Comparison of ENCODE assay signal across 1 cellular context in the genomic region with DNA sequence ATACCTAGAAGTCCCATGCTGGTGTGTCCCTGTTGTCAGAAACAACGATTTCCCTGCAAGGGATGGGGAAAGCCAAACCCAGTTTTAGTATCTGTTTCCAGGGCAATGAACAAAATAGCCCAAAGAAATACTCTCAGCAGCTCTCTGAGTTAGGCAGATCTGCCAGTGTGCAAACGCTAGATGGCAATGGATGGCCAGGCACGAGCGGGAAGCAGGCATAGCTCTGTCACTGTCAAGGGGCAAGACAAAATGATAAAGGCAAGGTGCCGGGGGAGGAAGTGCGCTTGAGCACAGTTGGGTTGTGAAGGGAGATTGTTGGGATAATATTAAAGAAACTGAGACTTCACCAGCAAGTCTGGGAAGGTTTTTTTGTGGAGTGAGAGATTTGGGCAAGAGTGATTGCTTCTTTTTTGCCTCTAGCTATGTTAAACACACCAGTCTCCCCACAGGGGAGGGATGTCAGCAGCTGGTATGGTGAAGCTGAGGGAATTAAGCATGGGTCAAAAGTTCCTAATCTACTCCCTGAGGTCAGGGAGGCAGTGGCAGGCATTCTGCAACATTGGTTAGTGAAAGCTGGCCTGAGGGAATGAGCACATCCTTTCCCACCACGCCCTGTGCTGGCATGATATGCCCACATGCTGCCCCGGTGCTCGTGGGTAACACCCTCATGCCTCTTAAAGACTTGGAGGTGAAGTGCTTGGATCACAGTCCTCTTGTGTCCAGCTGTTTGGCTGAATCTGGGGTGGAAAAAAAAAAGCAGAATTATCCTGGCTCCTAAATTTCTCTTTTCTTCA.
TF ChIP-seq lines count a peak whose summit lies in the region.

No MANE protein-coding gene starts in this region.

TF ChIP-seq in K562, 482 proteins besides CTCF, POLR2A, EP300 and RAD21 (continued from another document and continues in another):
- TF ChIP-seq, protein P1, sequence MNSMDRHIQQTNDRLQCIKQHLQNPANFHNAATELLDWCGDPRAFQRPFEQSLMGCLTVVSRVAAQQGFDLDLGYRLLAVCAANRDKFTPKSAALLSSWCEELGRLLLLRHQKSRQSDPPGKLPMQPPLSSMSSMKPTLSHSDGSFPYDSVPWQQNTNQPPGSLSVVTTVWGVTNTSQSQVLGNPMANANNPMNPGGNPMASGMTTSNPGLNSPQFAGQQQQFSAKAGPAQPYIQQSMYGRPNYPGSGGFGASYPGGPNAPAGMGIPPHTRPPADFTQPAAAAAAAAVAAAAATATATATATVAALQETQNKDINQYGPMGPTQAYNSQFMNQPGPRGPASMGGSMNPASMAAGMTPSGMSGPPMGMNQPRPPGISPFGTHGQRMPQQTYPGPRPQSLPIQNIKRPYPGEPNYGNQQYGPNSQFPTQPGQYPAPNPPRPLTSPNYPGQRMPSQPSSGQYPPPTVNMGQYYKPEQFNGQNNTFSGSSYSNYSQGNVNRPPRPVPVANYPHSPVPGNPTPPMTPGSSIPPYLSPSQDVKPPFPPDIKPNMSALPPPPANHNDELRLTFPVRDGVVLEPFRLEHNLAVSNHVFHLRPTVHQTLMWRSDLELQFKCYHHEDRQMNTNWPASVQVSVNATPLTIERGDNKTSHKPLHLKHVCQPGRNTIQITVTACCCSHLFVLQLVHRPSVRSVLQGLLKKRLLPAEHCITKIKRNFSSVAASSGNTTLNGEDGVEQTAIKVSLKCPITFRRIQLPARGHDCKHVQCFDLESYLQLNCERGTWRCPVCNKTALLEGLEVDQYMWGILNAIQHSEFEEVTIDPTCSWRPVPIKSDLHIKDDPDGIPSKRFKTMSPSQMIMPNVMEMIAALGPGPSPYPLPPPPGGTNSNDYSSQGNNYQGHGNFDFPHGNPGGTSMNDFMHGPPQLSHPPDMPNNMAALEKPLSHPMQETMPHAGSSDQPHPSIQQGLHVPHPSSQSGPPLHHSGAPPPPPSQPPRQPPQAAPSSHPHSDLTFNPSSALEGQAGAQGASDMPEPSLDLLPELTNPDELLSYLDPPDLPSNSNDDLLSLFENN (IDR thresholded peaks at IDR 0.05; ENCODE audit: low read depth in 2 of 2, low read length in 2 of 2) = 0 out of 4 replicates have a peak, but pooled peaks of 1 of the 2 experiments have one; percentile 17
- TF ChIP-seq CC2D1A (IDR thresholded peaks at IDR 0.05) (peak; percentile 23; the same call in 1 of the 2 replicates), ZNF217 (CRISPR knock-in tag; IDR thresholded peaks at IDR 0.05) (0 out of 2 replicates have a peak, but pooled peaks have one; percentile 68), HIVEP1 (CRISPR knock-in tag; IDR thresholded peaks at IDR 0.05) (0 out of 2 replicates have a peak, but pooled peaks have one; percentile 21), MCM5 (IDR thresholded peaks at IDR 0.05; ENCODE audit: low read depth) (no peak), MYC (IDR thresholded peaks at IDR 0.05; ENCODE audit: low read depth, low read length) (0 out of 2 replicates have a peak, but pooled peaks have one; percentile 16), MYC (CRISPR knock-in tag; IDR thresholded peaks at IDR 0.05; ENCODE audit: borderline replicate concordance, low read depth) (no peak), CSDE1 (IDR thresholded peaks at IDR 0.05) (no peak), SMC3 (conservative IDR thresholded peaks at IDR 0.05; ENCODE audit: insufficient read depth, low read depth, low read length) (peak; percentile 62), BHLHE40 (IDR thresholded peaks at IDR 0.05; ENCODE audit: low read length) (peak; percentile 72), RBM14 (IDR thresholded peaks at IDR 0.05; ENCODE audit: borderline replicate concordance, insufficient read depth, low read depth, low read length) (no peak), TRIM28 (IDR thresholded peaks at IDR 0.05) (no peak), RFX1 (IDR thresholded peaks at IDR 0.05) (peak; percentile 34; the same call in 1 of the 2 replicates), TEAD1 (CRISPR knock-in tag; IDR thresholded peaks at IDR 0.05) (0 out of 4 replicates have a peak, but pooled peaks of 1 of the 2 experiments have one; percentile 20), EHMT2 (IDR thresholded peaks at IDR 0.05) (peak; percentile 48; the same call in 1 of the 2 replicates), SPI1 (IDR thresholded peaks at IDR 0.05; ENCODE audit: borderline replicate concordance, low read depth, low read length) (peak; percentile 93), MXI1 (IDR thresholded peaks at IDR 0.05; ENCODE audit: low read depth, low read length) (peak; percentile 40; the same call in 1 of the 2 replicates), MEIS2 (IDR thresholded peaks at IDR 0.05; ENCODE audit: partially characterized antibody) (peak; percentile 85), HEY1 (CRISPR knock-in tag; IDR thresholded peaks at IDR 0.05; ENCODE audit: borderline replicate concordance) (no peak), NR4A1 (CRISPR knock-in tag; IDR thresholded peaks at IDR 0.05) (no peak), NR4A1 (tag; IDR thresholded peaks at IDR 0.05) (0 out of 2 replicates have a peak, but pooled peaks have one; percentile 52), MYNN (IDR thresholded peaks at IDR 0.05) (peak; percentile 61; the same call in 1 of the 2 replicates), MYNN (CRISPR knock-in tag; IDR thresholded peaks at IDR 0.05) (no peak), JUND (IDR thresholded peaks at IDR 0.05; ENCODE audit: borderline replicate concordance, low read depth, low read length) (peak; percentile 48; the same call in 1 of the 2 replicates), JUND (tag; IDR thresholded peaks at IDR 0.05; ENCODE audit: borderline replicate concordance, low read depth, low read length) (peak; percentile 27; the same call in 1 of the 3 replicates), ETV6 (IDR thresholded peaks at IDR 0.05; ENCODE audit: borderline replicate concordance in 1 of 2, low read depth in 2 of 2, low read length in 1 of 2) (0 out of 4 replicates have a peak, but pooled peaks of 1 of the 2 experiments have one; percentile 36), ETV6 (CRISPR knock-in tag; IDR thresholded peaks at IDR 0.05; ENCODE audit: borderline replicate concordance) (no peak), BACH1 (tag; IDR thresholded peaks at IDR 0.05) (0 out of 2 replicates have a peak, but pooled peaks have one; percentile 21), RCOR1 (IDR thresholded peaks at IDR 0.05; ENCODE audit: borderline replicate concordance in 1 of 2, low read depth in 2 of 2, low read length in 2 of 2) (peak in 1 of 2 experiments; percentile 25; a peak in 2 of 4 replicates), ZC3H11A (IDR thresholded peaks at IDR 0.05; ENCODE audit: low read depth, low read length) (0 out of 2 replicates have a peak, but pooled peaks have one; percentile 39)
- TF ChIP-seq, protein P2, sequence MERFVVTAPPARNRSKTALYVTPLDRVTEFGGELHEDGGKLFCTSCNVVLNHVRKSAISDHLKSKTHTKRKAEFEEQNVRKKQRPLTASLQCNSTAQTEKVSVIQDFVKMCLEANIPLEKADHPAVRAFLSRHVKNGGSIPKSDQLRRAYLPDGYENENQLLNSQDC (CRISPR knock-in tag; IDR thresholded peaks at IDR 0.05) = no peak
- TF ChIP-seq, protein P3, sequence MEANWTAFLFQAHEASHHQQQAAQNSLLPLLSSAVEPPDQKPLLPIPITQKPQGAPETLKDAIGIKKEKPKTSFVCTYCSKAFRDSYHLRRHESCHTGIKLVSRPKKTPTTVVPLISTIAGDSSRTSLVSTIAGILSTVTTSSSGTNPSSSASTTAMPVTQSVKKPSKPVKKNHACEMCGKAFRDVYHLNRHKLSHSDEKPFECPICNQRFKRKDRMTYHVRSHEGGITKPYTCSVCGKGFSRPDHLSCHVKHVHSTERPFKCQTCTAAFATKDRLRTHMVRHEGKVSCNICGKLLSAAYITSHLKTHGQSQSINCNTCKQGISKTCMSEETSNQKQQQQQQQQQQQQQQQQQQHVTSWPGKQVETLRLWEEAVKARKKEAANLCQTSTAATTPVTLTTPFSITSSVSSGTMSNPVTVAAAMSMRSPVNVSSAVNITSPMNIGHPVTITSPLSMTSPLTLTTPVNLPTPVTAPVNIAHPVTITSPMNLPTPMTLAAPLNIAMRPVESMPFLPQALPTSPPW (CRISPR knock-in tag; IDR thresholded peaks at IDR 0.05) = peak; percentile 27; the same call in 1 of the 2 replicates
- TF ChIP-seq, protein P4, sequence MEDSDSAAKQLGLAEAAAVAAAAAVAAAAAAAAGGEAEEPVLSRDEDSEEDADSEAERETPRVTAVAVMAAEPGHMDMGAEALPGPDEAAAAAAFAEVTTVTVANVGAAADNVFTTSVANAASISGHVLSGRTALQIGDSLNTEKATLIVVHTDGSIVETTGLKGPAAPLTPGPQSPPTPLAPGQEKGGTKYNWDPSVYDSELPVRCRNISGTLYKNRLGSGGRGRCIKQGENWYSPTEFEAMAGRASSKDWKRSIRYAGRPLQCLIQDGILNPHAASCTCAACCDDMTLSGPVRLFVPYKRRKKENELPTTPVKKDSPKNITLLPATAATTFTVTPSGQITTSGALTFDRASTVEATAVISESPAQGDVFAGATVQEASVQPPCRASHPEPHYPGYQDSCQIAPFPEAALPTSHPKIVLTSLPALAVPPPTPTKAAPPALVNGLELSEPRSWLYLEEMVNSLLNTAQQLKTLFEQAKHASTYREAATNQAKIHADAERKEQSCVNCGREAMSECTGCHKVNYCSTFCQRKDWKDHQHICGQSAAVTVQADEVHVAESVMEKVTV (CRISPR knock-in tag; IDR thresholded peaks at IDR 0.05) = peak; percentile 84
- TF ChIP-seq, protein P5, sequence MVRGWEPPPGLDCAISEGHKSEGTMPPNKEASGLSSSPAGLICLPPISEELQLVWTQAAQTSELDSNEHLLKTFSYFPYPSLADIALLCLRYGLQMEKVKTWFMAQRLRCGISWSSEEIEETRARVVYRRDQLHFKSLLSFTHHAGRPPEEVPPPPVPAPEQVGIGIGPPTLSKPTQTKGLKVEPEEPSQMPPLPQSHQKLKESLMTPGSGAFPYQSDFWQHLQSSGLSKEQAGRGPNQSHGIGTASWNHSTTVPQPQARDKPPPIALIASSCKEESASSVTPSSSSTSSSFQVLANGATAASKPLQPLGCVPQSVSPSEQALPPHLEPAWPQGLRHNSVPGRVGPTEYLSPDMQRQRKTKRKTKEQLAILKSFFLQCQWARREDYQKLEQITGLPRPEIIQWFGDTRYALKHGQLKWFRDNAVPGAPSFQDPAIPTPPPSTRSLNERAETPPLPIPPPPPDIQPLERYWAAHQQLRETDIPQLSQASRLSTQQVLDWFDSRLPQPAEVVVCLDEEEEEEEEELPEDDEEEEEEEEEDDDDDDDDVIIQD (CRISPR knock-in tag; IDR thresholded peaks at IDR 0.05) = 0 out of 2 replicates have a peak, but pooled peaks have one; percentile 24
- TF ChIP-seq, protein P6, sequence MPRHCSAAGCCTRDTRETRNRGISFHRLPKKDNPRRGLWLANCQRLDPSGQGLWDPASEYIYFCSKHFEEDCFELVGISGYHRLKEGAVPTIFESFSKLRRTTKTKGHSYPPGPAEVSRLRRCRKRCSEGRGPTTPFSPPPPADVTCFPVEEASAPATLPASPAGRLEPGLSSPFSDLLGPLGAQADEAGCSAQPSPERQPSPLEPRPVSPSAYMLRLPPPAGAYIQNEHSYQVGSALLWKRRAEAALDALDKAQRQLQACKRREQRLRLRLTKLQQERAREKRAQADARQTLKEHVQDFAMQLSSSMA (CRISPR knock-in tag; IDR thresholded peaks at IDR 0.05) = no peak
- TF ChIP-seq, protein P7, sequence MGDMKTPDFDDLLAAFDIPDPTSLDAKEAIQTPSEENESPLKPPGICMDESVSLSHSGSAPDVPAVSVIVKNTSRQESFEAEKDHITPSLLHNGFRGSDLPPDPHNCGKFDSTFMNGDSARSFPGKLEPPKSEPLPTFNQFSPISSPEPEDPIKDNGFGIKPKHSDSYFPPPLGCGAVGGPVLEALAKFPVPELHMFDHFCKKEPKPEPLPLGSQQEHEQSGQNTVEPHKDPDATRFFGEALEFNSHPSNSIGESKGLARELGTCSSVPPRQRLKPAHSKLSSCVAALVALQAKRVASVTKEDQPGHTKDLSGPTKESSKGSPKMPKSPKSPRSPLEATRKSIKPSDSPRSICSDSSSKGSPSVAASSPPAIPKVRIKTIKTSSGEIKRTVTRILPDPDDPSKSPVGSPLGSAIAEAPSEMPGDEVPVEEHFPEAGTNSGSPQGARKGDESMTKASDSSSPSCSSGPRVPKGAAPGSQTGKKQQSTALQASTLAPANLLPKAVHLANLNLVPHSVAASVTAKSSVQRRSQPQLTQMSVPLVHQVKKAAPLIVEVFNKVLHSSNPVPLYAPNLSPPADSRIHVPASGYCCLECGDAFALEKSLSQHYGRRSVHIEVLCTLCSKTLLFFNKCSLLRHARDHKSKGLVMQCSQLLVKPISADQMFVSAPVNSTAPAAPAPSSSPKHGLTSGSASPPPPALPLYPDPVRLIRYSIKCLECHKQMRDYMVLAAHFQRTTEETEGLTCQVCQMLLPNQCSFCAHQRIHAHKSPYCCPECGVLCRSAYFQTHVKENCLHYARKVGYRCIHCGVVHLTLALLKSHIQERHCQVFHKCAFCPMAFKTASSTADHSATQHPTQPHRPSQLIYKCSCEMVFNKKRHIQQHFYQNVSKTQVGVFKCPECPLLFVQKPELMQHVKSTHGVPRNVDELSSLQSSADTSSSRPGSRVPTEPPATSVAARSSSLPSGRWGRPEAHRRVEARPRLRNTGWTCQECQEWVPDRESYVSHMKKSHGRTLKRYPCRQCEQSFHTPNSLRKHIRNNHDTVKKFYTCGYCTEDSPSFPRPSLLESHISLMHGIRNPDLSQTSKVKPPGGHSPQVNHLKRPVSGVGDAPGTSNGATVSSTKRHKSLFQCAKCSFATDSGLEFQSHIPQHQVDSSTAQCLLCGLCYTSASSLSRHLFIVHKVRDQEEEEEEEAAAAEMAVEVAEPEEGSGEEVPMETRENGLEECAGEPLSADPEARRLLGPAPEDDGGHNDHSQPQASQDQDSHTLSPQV (IDR thresholded peaks at IDR 0.05) = peak; percentile 41; the same call in 1 of the 2 replicates
- TF ChIP-seq, protein P8, sequence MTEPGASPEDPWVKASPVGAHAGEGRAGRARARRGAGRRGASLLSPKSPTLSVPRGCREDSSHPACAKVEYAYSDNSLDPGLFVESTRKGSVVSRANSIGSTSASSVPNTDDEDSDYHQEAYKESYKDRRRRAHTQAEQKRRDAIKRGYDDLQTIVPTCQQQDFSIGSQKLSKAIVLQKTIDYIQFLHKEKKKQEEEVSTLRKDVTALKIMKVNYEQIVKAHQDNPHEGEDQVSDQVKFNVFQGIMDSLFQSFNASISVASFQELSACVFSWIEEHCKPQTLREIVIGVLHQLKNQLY (CRISPR knock-in tag; conservative IDR thresholded peaks at IDR 0.05) = no peak
- TF ChIP-seq, protein P9, sequence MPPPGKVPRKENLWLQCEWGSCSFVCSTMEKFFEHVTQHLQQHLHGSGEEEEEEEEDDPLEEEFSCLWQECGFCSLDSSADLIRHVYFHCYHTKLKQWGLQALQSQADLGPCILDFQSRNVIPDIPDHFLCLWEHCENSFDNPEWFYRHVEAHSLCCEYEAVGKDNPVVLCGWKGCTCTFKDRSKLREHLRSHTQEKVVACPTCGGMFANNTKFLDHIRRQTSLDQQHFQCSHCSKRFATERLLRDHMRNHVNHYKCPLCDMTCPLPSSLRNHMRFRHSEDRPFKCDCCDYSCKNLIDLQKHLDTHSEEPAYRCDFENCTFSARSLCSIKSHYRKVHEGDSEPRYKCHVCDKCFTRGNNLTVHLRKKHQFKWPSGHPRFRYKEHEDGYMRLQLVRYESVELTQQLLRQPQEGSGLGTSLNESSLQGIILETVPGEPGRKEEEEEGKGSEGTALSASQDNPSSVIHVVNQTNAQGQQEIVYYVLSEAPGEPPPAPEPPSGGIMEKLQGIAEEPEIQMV (tag; conservative IDR thresholded peaks at IDR 0.05; ENCODE audit: low read depth) = 0 out of 2 replicates have a peak, but pooled peaks have one; percentile 6
